In genomic region chr5:139470821-139471300, GRCh38 we compare ENCODE assay signal across 10 cellular contexts. TPM values are rescaled to one million over a fixed set of nuclear protein-coding genes. Genes with fewer than 3 reads are reported as not detected.
DNase-seq lines count a peak whose midpoint lies in the region; ATAC-seq and TF ChIP-seq lines count a peak whose summit lies in the region.
"Had no signal": no experiment of that assay in that cellular context is flagged by ENCODE, and none has a peak within 500 bp of the region (broad histone marks: within the 10 kb centered on the region; RNA-seq: fewer than 3 reads in every experiment).

Gene SMIM33 (plus strand): TSS chr5:139471004. CDS start chr5:139471122, 118 bp downstream.

- peaks cover 8% of the 10 kb centered on the region for H3K36me3 Mint-ChIP-seq in T-helper 17 cell (ENCODE audit: low read depth)
- peaks cover 12% of the 10 kb centered on the region for H3K36me3 Mint-ChIP-seq in activated naive CD8-positive, alpha-beta T cell treated with anti-CD3 and anti-CD28 coated beads, Interleukin-2, amount 10 ng/mL, durations not matched to agents 7 days and 5 days

- H3K9me3 ChIP-seq in T-helper 17 cell (ENCODE audit: control insufficient read depth, low read length, poor library complexity, severe bottlenecking), result no peaks in the 10 kb centered on the region

- H3K27ac ChIP-seq in HL-60 (replicated peaks) (peak within 1 kb of the TSS; percentile 81), skin epidermis (peak within 1 kb of the TSS in 18 of 21 experiments; percentile 1 to 87 (median 50))

- no peak for TF ChIP-seq CTCF in HL-60 (IDR thresholded peaks at IDR 0.05; ENCODE audit: insufficient read depth, low read length)

- POLR2A ChIA-PET in activated naive CD8-positive, alpha-beta T cell treated with anti-CD3 and anti-CD28 coated beads, Interleukin-2, amount 10 ng/mL, durations not matched to agents 7 days and 5 days (lab: Charles Lee), result interaction anchor here (0.7 to 2.1 kb wide), 6 partner anchors 11 to 79 kb away, joined by 3 to 26 read pairs (median 8); partner anchors contain the start of genes DNAJC18 and STING1

- H3K27me3 ChIP-seq in HL-60 (ENCODE audit: insufficient read depth, poor library complexity, severe bottlenecking), result no peaks in the 10 kb centered on the region

- DNase-seq in HL-60 (ENCODE audit: low read depth in 1 of 2, low spot score in 1 of 2) (peak in 1 of 2 experiments; percentile 67), T-helper 17 cell (peak in 1 of 3 donors; percentile 29), ACHN (no peak), nucleus accumbens (lab: John Stamatoyannopoulos, UW) (no peak), NCI-H1092 (lab: John Stamatoyannopoulos, UW) (no peak)
- peak; percentile 64 for DNase-seq in activated naive CD8-positive, alpha-beta T cell treated with anti-CD3 and anti-CD28 coated beads, Interleukin-2, amount 10 ng/mL, durations not matched to agents 7 days and 5 days
- DNase-seq: NCI-H2029 treated with DMSO at 0.1 percent for 48 hours had no signal

- peaks cover 57% of the 10 kb centered on the region for H3K4me1 Mint-ChIP-seq in T-helper 17 cell
- H3K4me1 Mint-ChIP-seq in activated naive CD8-positive, alpha-beta T cell treated with anti-CD3 and anti-CD28 coated beads, Interleukin-2, amount 10 ng/mL, durations not matched to agents 7 days and 5 days, result peaks cover 52% of the 10 kb centered on the region

- H3K4me3 Mint-ChIP-seq in T-helper 17 cell, result peak within 1 kb of the TSS; percentile 94
- peak within 1 kb of the TSS; percentile 93 for H3K4me3 Mint-ChIP-seq in activated naive CD8-positive, alpha-beta T cell treated with anti-CD3 and anti-CD28 coated beads, Interleukin-2, amount 10 ng/mL, durations not matched to agents 7 days and 5 days

- ATAC-seq in T-helper 17 cell (peak; percentile 81), GM19395 (IDR thresholded peaks at IDR 0.05; ENCODE audit: unreplicated experiment) (no peak)
- ATAC-seq in activated naive CD8-positive, alpha-beta T cell treated with anti-CD3 and anti-CD28 coated beads, Interleukin-2, amount 10 ng/mL, durations not matched to agents 7 days and 5 days (ENCODE audit: low read depth), result peak; percentile 77

- peak within 1 kb of the TSS; percentile 96 for H3K27ac Mint-ChIP-seq in T-helper 17 cell
- peak within 1 kb of the TSS; percentile 98 for H3K27ac Mint-ChIP-seq in activated naive CD8-positive, alpha-beta T cell treated with anti-CD3 and anti-CD28 coated beads, Interleukin-2, amount 10 ng/mL, durations not matched to agents 7 days and 5 days

- no peaks in the 10 kb centered on the region for H3K9me3 Mint-ChIP-seq in activated naive CD8-positive, alpha-beta T cell treated with anti-CD3 and anti-CD28 coated beads, Interleukin-2, amount 10 ng/mL, durations not matched to agents 7 days and 5 days

- H3K4me3 ChIP-seq in HL-60 (replicated peaks; ENCODE audit: insufficient read depth, low read length), result no peak within 1 kb of the TSS
- peak within 1 kb of the TSS in 3 of 7 experiments; percentile 7 to 17 (median 14) for H3K4me3 ChIP-seq in skin epidermis

- in situ Hi-C loops in ACHN (cut with HindIII; ENCODE audit: low pct_ligation_motif_present, low pct_unique_long_range_greater_than_20kb, low sequenced_read_pairs), result no loop called here

- no peaks in the 10 kb centered on the region for H3K27me3 Mint-ChIP-seq in T-helper 17 cell
- H3K27me3 Mint-ChIP-seq in activated naive CD8-positive, alpha-beta T cell treated with anti-CD3 and anti-CD28 coated beads, Interleukin-2, amount 10 ng/mL, durations not matched to agents 7 days and 5 days, result peaks cover 2% of the 10 kb centered on the region

RNA-seq across cellular contexts. Expression of gene SMIM33, which starts in this region (rescaled TPM):
- total RNA-seq in T-helper 17 cell, result under 1 TPM; 0.13 to 0.32 TPM
- under 1 TPM; 0.34 to 0.44 TPM for total RNA-seq in activated naive CD8-positive, alpha-beta T cell treated with anti-CD3 and anti-CD28 coated beads, Interleukin-2, amount 10 ng/mL, durations not matched to agents 7 days and 5 days
- total RNA-seq: cerebellum had no signal

Comparison
In these comparisons a context has a peak if more than half of its experiments do, and no peak if none do; other contexts are left out.
1. Peak in ATAC-seq in T-helper 17 cell; RNA of the gene not detected or under 1 TPM.
2. Peak in DNase-seq and ATAC-seq in activated naive CD8-positive, alpha-beta T cell treated with anti-CD3 and anti-CD28 coated beads, Interleukin-2, amount 10 ng/mL, durations not matched to agents 7 days and 5 days; RNA of the gene not detected or under 1 TPM.